In the genomic region with DNA sequence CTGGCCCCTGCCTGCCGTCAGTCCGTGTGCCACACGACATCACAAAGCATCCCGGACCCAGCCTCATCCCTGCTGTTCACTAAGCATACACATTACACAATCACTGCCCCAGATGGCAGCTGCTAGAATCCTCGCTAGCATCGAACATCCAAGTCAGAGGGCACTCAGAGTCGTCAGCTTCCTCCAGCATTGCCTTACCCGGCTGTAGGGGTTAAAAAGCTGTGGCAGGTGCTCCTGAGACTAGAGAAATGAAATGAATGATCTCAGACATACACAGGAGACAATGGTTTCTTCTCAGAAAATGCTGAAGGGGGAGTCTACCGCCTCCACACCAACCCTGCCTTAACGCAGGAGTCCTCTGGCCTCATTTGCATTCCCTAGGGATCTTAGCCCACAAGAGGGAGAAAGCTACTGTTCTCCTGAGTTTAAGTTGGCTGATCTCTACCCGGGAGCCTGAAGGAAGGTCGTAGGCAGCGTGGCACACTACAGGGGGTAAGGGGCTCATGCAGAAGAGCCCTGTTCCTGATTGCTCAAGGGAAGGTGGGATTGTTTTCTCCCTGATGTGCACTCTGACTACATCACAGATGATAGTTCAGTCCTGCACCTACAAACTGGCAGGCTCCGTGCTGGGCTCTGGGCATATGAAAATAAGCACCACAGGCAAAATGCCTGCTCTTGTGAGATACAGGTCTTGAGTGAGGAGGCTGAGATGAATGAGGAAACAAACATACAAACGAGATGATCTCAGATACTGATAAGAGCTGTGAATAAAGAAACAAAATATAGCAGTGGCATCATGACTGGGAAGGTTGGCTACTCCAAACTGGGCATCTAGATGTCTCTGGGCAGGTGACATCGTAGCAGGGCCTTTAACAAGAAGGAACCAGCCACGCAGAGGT, we compare ENCODE assay signal across 8 cellular contexts. TPM values are rescaled to one million over a fixed set of nuclear protein-coding genes. Genes with fewer than 3 reads are reported as not detected.
A peak's percentile ranks its signal among the peaks of the same experiment; 100 is the strongest.
DNase-seq lines count a peak whose midpoint lies in the region; ATAC-seq and TF ChIP-seq lines count a peak whose summit lies in the region.

No MANE protein-coding gene starts in this region.

- H3K27ac ChIP-seq in A673 (ENCODE audit: low read depth, low read length, poor library complexity, severe bottlenecking), result no peak overlapping the region

- in situ Hi-C loops in SK-MEL-5 (cut with HindIII; ENCODE audit: low pct_unique_long_range_greater_than_20kb, low sequenced_read_pairs), result no loop called here

- H3K4me1 ChIP-seq in A673 (ENCODE audit: insufficient read depth, low read length, poor library complexity, severe bottlenecking), result peaks cover 22% of the 10 kb centered on the region

- BruUV-seq in A673 (replicated peaks; lab: Mats Ljungman, UMichigan), result no TSS peak

- POLR2A ChIA-PET in A673 (lab: Charles Lee; ENCODE audit: low non-redundant PET), result no interaction called here

- ATAC-seq in GM18858 (IDR thresholded peaks at IDR 0.05; ENCODE audit: unreplicated experiment), result no peak
- ATAC-seq in Right ventricle myocardium inferior, result no peak

- intact Hi-C loops in A673 (cut with micrococcal nuclease; ENCODE audit: unreplicated experiment), result loop anchor here (5.0 kb wide), 2 partner anchors 63 to 92 kb away; a partner anchor contains a TSS
- intact Hi-C loops in Right ventricle myocardium inferior (cut with DNase I), result loop anchor here (2.0 to 5.0 kb wide), 3 partner anchors 77 to 265 kb away; no protein-coding TSS in a partner anchor

- peak; percentile 66 for DNase-seq in A673 (ENCODE audit: low spot score)
- peak; percentile 83 for DNase-seq in HuH-7.5 (ENCODE audit: low spot score)
- peak; percentile 64 for DNase-seq in SK-MEL-5 (ENCODE audit: low read depth, low spot score)
- no peak for DNase-seq in kidney epithelial cell (ENCODE audit: low read depth)
- DNase-seq in RKO (ENCODE audit: low spot score), result no peak
- no peak for DNase-seq in ureter (ENCODE audit: low spot score)
- DNase-seq in Right ventricle myocardium inferior (ENCODE audit: missing footprints), result no peak

- TF ChIP-seq CTCF in A673 (conservative IDR thresholded peaks at IDR 0.05; ENCODE audit: low read depth, low read length) (no peak), kidney epithelial cell (IDR thresholded peaks at IDR 0.05; ENCODE audit: insufficient read depth, low read length, poor library complexity, severe bottlenecking) (peak; percentile 16)

- H3K4me3 ChIP-seq in A673 (ENCODE audit: low read depth, low read length, poor library complexity, severe bottlenecking) (no peak overlapping the region), kidney epithelial cell (ENCODE audit: low read depth, low read length) (no peak overlapping the region)

- no peaks in the 10 kb centered on the region for H3K9me3 ChIP-seq in A673 (ENCODE audit: low read depth, low read length, poor library complexity, severe bottlenecking)

- H3K27me3 ChIP-seq in A673 (replicated peaks; ENCODE audit: insufficient read depth, low read depth, low read length, poor library complexity) (no peaks in the 10 kb centered on the region), kidney epithelial cell (ENCODE audit: control insufficient read depth, insufficient read depth, low read length) (no peaks in the 10 kb centered on the region)

- no peaks in the 10 kb centered on the region for H3K36me3 ChIP-seq in A673 (ENCODE audit: insufficient read depth, low read length, poor library complexity, severe bottlenecking)
- H3K36me3 ChIP-seq in kidney epithelial cell (ENCODE audit: control insufficient read depth, insufficient read depth, low read length), result no peaks in the 10 kb centered on the region

- CTCF ChIA-PET in A673 (lab: Charles Lee), result interaction anchor here (1.0 kb wide), 1 partner anchor 94 kb away, joined by 3 read pairs; no protein-coding TSS in a partner anchor

RNA-seq across cellular contexts. Expression of a gene that starts 2.6 kb away (rescaled TPM):
- total RNA-seq in A673 (2021) (30.2 and 33.3 TPM in 2 replicates), kidney epithelial cell (23.0 and 32.1 TPM in 2 replicates), ureter (40.4 TPM), Right ventricle myocardium inferior (72.1 TPM)
- total RNA-seq in SK-MEL-5 (2014; rRNA removed; shearing (Covaris generic)), result 8.5 and 9.0 TPM in 2 replicates
- 8.2 and 14.2 TPM in 2 replicates for polyA plus RNA-seq in SK-MEL-5 (2015; cell fraction: cytosol; rRNA removed)
- polyA plus RNA-seq in SK-MEL-5 (2015; cell fraction: nucleus; rRNA removed), result 12.2 and 14.8 TPM in 2 replicates

Comparison
In these comparisons a context has a peak if more than half of its experiments do, and no peak if none do; other contexts are left out.
1. DNase-seq: peak in A673 (single experiment), HuH-7.5 (single experiment) and SK-MEL-5 (single experiment); none in kidney epithelial cell (single experiment), RKO (single experiment), ureter (single experiment) and Right ventricle myocardium inferior (single experiment).